24 cellular contexts compared by ENCODE assay signal in the genomic region with DNA sequence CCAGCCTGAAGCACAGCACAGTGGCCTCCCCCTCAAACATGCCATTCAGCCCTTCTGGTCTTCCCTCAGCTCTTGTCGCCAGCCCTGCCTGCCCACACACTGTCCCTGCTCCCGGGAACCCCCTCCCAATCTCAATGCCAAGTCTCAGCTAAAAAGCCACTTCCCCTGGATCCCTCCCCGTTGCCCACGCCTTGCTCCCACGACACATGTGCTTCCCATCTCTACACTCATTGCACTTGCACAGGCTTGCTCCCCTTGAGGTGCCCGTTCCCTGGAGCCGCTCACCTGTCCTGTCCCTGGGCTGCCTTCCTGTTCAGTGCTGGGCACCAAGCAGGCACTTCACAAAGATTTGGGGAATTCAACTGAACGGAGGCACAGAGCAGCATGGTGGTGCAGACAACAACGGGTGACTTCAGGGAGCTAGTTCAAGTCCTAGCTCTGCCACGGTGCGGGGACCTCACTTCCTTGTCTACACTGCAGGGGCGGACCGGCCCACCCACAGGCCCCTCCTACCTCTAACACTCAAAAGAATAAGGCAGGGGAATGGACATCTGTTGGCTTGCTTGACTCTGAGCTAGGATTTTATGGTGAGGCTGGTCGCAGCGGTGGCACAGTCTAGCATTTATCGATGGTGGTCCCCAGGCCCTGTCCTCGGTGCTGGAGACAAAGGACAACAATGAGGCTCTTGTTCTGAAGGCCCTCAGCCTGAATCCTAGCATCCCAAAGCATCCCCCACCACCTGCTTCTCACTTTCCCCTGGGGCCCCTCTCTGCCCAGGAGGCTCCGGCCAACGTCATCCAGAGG. TPM values are rescaled to one million over a fixed set of nuclear protein-coding genes. Genes with fewer than 3 reads are reported as not detected.
DNase-seq lines count a peak whose midpoint lies in the region; ATAC-seq and TF ChIP-seq lines count a peak whose summit lies in the region.
"Had no signal": no experiment of that assay in that cellular context is flagged by ENCODE, and none has a peak within 500 bp of the region (broad histone marks: within the 10 kb centered on the region; RNA-seq: fewer than 3 reads in every experiment).

No MANE protein-coding gene starts in this region.

- peaks cover 52% of the 10 kb centered on the region for H3K36me3 Mint-ChIP-seq in activated naive CD4-positive, alpha-beta T cell treated with anti-CD3 and anti-CD28 coated beads for 36 hours (ENCODE audit: low read depth)
- peaks cover 72% of the 10 kb centered on the region for H3K36me3 Mint-ChIP-seq in activated naive CD4-positive, alpha-beta T cell treated with anti-CD3 and anti-CD28 coated beads, Interleukin-2, amount 10 ng/mL, durations not matched to agents 7 days and 5 days
- H3K36me3 Mint-ChIP-seq in activated naive CD8-positive, alpha-beta T cell treated with anti-CD3 and anti-CD28 coated beads, Interleukin-2, amount 50 U/mL, for 24 hours (ENCODE audit: low read depth): peaks cover 58% of the 10 kb centered on the region
- H3K36me3 Mint-ChIP-seq: brain, natural killer cell had no signal

- TF ChIP-seq EP300 in sigmoid colon (IDR thresholded peaks at IDR 0.05): no peak

- H3K36me3 ChIP-seq in KOPT-K1 (ENCODE audit: insufficient read depth, low read length): peaks cover 85% of the 10 kb centered on the region
- H3K36me3 ChIP-seq in sigmoid colon: peaks cover 0 to 36% (median 6%) of the 10 kb centered on the region in 4 donors
- H3K36me3 ChIP-seq: adrenal gland, left ventricle myocardium inferior, right atrium auricular region had no signal

- WGBS in sigmoid colon, 2 donors: 93 to 96% methylated on average over 19 of the region's 19 CpGs

- H3K9me3 ChIP-seq in KOPT-K1 (ENCODE audit: insufficient read depth, low read length, poor library complexity, severe bottlenecking) (no peaks in the 10 kb centered on the region), sigmoid colon (no peaks in the 10 kb centered on the region)
- H3K9me3 ChIP-seq: adrenal gland, esophagus muscularis mucosa, left ventricle myocardium inferior, right atrium auricular region, spleen had no signal

- no peaks in the 10 kb centered on the region for H3K27me3 Mint-ChIP-seq in activated naive CD4-positive, alpha-beta T cell treated with anti-CD3 and anti-CD28 coated beads for 36 hours (ENCODE audit: low read depth)
- no peaks in the 10 kb centered on the region for H3K27me3 Mint-ChIP-seq in activated naive CD4-positive, alpha-beta T cell treated with anti-CD3 and anti-CD28 coated beads, Interleukin-2, amount 10 ng/mL, durations not matched to agents 7 days and 5 days
- H3K27me3 Mint-ChIP-seq in activated naive CD8-positive, alpha-beta T cell treated with anti-CD3 and anti-CD28 coated beads, Interleukin-2, amount 50 U/mL, for 24 hours: no peaks in the 10 kb centered on the region

- no peak for TF ChIP-seq CTCF in sigmoid colon (IDR thresholded peaks at IDR 0.05)

- CTCF ChIA-PET in activated naive CD4-positive, alpha-beta T cell treated with anti-CD3 and anti-CD28 coated beads for 36 hours (lab: Charles Lee): interaction anchor here (1.1 to 2.0 kb wide), 2 partner anchors 8 to 9 kb away, joined by 5 to 7 read pairs; no protein-coding TSS in a partner anchor
- CTCF ChIA-PET in activated naive CD4-positive, alpha-beta T cell treated with anti-CD3 and anti-CD28 coated beads, Interleukin-2, amount 10 ng/mL, durations not matched to agents 7 days and 5 days (lab: Charles Lee): no interaction called here

- H3K27ac ChIP-seq in KOPT-K1 (ENCODE audit: low read depth, low read length, poor library complexity, severe bottlenecking): peak overlapping the region; percentile 5
- H3K27ac ChIP-seq in sigmoid colon: peak overlapping the region in 2 of 4 donors; percentile 44 to 68
- H3K27ac ChIP-seq: adrenal gland, esophagus muscularis mucosa, left ventricle myocardium inferior, right atrium auricular region, spleen had no signal

- ATAC-seq in activated naive CD8-positive, alpha-beta T cell treated with anti-CD3 and anti-CD28 coated beads, Interleukin-2, amount 50 U/mL, for 24 hours: no peak
- ATAC-seq: natural killer cell had no signal

- H3K9me3 Mint-ChIP-seq in activated naive CD4-positive, alpha-beta T cell treated with anti-CD3 and anti-CD28 coated beads for 36 hours: no peaks in the 10 kb centered on the region
- H3K9me3 Mint-ChIP-seq in activated naive CD4-positive, alpha-beta T cell treated with anti-CD3 and anti-CD28 coated beads, Interleukin-2, amount 10 ng/mL, durations not matched to agents 7 days and 5 days: no peaks in the 10 kb centered on the region
- H3K9me3 Mint-ChIP-seq in activated naive CD8-positive, alpha-beta T cell treated with anti-CD3 and anti-CD28 coated beads, Interleukin-2, amount 50 U/mL, for 24 hours: no peaks in the 10 kb centered on the region
- H3K9me3 Mint-ChIP-seq: HFFc6, mesothelial cell of epicardium, natural killer cell had no signal

- no peak overlapping the region for H3K4me3 Mint-ChIP-seq in activated naive CD4-positive, alpha-beta T cell treated with anti-CD3 and anti-CD28 coated beads for 36 hours
- no peak overlapping the region for H3K4me3 Mint-ChIP-seq in activated naive CD4-positive, alpha-beta T cell treated with anti-CD3 and anti-CD28 coated beads, Interleukin-2, amount 10 ng/mL, durations not matched to agents 7 days and 5 days
- H3K4me3 Mint-ChIP-seq in activated naive CD8-positive, alpha-beta T cell treated with anti-CD3 and anti-CD28 coated beads, Interleukin-2, amount 50 U/mL, for 24 hours: no peak overlapping the region
- H3K4me3 Mint-ChIP-seq: brain, HFFc6, mesothelial cell of epicardium, natural killer cell had no signal

- peak overlapping the region; percentile 64 for H3K27ac Mint-ChIP-seq in activated naive CD4-positive, alpha-beta T cell treated with anti-CD3 and anti-CD28 coated beads for 36 hours
- no peak overlapping the region for H3K27ac Mint-ChIP-seq in activated naive CD4-positive, alpha-beta T cell treated with anti-CD3 and anti-CD28 coated beads, Interleukin-2, amount 10 ng/mL, durations not matched to agents 7 days and 5 days
- peak overlapping the region; percentile 85 for H3K27ac Mint-ChIP-seq in activated naive CD8-positive, alpha-beta T cell treated with anti-CD3 and anti-CD28 coated beads, Interleukin-2, amount 50 U/mL, for 24 hours
- H3K27ac Mint-ChIP-seq: brain, HFFc6, mesothelial cell of epicardium, natural killer cell had no signal

- H3K27me3 ChIP-seq in sigmoid colon: no peaks in the 10 kb centered on the region
- H3K27me3 ChIP-seq: esophagus muscularis mucosa, right atrium auricular region, spleen had no signal

- no peak for DNase-seq in activated naive CD4-positive, alpha-beta T cell treated with anti-CD3 and anti-CD28 coated beads for 36 hours
- no peak for DNase-seq in activated naive CD4-positive, alpha-beta T cell treated with anti-CD3 and anti-CD28 coated beads, Interleukin-2, amount 10 ng/mL, durations not matched to agents 7 days and 5 days
- no peak for DNase-seq in activated naive CD8-positive, alpha-beta T cell treated with anti-CD3 and anti-CD28 coated beads, Interleukin-2, amount 50 U/mL, for 24 hours
- DNase-seq in sigmoid colon (peak; percentile 53), Kasumi-1 (lab: John Stamatoyannopoulos, UW) (no peak), NCI-H2227 (lab: John Stamatoyannopoulos, UW; ENCODE audit: unreplicated experiment) (no peak), NCI-H1105 treated with DMSO at 0.1 percent for 48 hours (lab: John Stamatoyannopoulos, UW) (no peak)
- DNase-seq: ACHN; activated CD4-positive, CD25-positive, alpha-beta regulatory T cell; adrenal gland; effector memory CD4-positive, alpha-beta T cell; HFFc6; left ventricle myocardium inferior; natural killer cell; NCI-H1092 treated with DMSO at 0.1 percent for 48 hours; NCI-H2081; stimulated activated CD4-positive, alpha-beta T cell treated with anti-CD3 and anti-CD28 coated beads, Interleukin-4, amount 100 ng/mL, for 1 hour; stimulated activated naive CD4-positive, alpha-beta T cell had no signal

- no peak for TF ChIP-seq POLR2A in sigmoid colon (IDR thresholded peaks at IDR 0.05)

- H3K4me3 ChIP-seq in sigmoid colon: no peak overlapping the region
- H3K4me3 ChIP-seq: adrenal gland, esophagus muscularis mucosa, left ventricle myocardium inferior, right atrium auricular region, spleen had no signal

- intact Hi-C loops in activated naive CD4-positive, alpha-beta T cell treated with anti-CD3 and anti-CD28 coated beads for 36 hours (cut with micrococcal nuclease): no loop called here
- intact Hi-C loops in sigmoid colon (cut with DNase I): no loop called here

- peaks cover 70% of the 10 kb centered on the region for H3K4me1 Mint-ChIP-seq in activated naive CD4-positive, alpha-beta T cell treated with anti-CD3 and anti-CD28 coated beads for 36 hours (ENCODE audit: low read depth)
- peaks cover 31% of the 10 kb centered on the region for H3K4me1 Mint-ChIP-seq in activated naive CD4-positive, alpha-beta T cell treated with anti-CD3 and anti-CD28 coated beads, Interleukin-2, amount 10 ng/mL, durations not matched to agents 7 days and 5 days
- H3K4me1 Mint-ChIP-seq in activated naive CD8-positive, alpha-beta T cell treated with anti-CD3 and anti-CD28 coated beads, Interleukin-2, amount 50 U/mL, for 24 hours: peaks cover 87% of the 10 kb centered on the region

- peaks cover 0 to 66% (median 47%) of the 10 kb centered on the region in 4 donors for H3K4me1 ChIP-seq in sigmoid colon
- H3K4me1 ChIP-seq: adrenal gland, left ventricle myocardium inferior, right atrium auricular region had no signal

RNA-seq across cellular contexts. Expression of a gene that starts 18.4 kb away (rescaled TPM):
- 100 to 1,000 TPM; 234 to 240 TPM for total RNA-seq in activated naive CD4-positive, alpha-beta T cell treated with anti-CD3 and anti-CD28 coated beads for 36 hours
- 100 to 1,000 TPM; 125 to 192 (median 167) TPM for total RNA-seq in sigmoid colon
- polyA plus RNA-seq in sigmoid colon: 100 to 1,000 TPM in 1 of 3 donors, 10 to 100 TPM in 2; 54.1 to 106 (median 64.3) TPM
